Comparison of ENCODE assay signal across 1 cellular context in the genomic region with DNA sequence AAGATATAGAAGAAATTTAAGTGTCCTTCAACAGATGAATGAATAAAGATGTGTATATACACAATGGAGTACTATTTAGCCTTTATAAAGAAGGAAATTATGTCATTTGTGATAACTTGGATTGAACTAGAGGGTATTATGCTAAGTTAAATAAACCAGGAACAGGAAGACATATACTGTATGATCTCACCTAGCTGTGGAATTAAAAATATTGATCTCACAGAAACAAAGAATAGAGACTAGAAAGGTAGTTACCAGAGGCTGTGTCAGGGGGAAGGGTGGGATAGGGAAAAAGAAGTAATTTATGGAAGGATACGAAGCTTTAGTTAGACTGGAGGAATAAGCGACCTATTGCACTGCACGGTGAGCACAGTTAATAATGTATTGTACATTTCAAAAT.
TF ChIP-seq lines count a peak whose summit lies in the region.

No MANE protein-coding gene starts in this region.

TF ChIP-seq in SK-N-SH treated with all-trans-retinoic acid at 6 μM for 48 hours, 23 proteins besides CTCF, POLR2A, EP300 and RAD21 (continued from another document):
- TF ChIP-seq, protein P1, sequence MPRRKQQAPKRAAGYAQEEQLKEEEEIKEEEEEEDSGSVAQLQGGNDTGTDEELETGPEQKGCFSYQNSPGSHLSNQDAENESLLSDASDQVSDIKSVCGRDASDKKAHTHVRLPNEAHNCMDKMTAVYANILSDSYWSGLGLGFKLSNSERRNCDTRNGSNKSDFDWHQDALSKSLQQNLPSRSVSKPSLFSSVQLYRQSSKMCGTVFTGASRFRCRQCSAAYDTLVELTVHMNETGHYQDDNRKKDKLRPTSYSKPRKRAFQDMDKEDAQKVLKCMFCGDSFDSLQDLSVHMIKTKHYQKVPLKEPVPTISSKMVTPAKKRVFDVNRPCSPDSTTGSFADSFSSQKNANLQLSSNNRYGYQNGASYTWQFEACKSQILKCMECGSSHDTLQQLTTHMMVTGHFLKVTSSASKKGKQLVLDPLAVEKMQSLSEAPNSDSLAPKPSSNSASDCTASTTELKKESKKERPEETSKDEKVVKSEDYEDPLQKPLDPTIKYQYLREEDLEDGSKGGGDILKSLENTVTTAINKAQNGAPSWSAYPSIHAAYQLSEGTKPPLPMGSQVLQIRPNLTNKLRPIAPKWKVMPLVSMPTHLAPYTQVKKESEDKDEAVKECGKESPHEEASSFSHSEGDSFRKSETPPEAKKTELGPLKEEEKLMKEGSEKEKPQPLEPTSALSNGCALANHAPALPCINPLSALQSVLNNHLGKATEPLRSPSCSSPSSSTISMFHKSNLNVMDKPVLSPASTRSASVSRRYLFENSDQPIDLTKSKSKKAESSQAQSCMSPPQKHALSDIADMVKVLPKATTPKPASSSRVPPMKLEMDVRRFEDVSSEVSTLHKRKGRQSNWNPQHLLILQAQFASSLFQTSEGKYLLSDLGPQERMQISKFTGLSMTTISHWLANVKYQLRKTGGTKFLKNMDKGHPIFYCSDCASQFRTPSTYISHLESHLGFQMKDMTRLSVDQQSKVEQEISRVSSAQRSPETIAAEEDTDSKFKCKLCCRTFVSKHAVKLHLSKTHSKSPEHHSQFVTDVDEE (CRISPR knock-in tag; IDR thresholded peaks at IDR 0.05): no peak
